8 cellular contexts compared by ENCODE assay signal in genomic region chr3:9792405-9793160, GRCh38. TPM values are rescaled to one million over a fixed set of nuclear protein-coding genes. Genes with fewer than 3 reads are reported as not detected.
DNase-seq lines count a peak whose midpoint lies in the region; ATAC-seq and TF ChIP-seq lines count a peak whose summit lies in the region.

Gene ARPC4 (plus strand): TSS chr3:9793082. CDS start chr3:9793122, 40 bp downstream.
Gene TADA3 (minus strand): TSS chr3:9792473. CDS start chr3:9791466, 1,007 bp downstream.

- H3K9me3 ChIP-seq in SJSA1 (replicated peaks) (no peaks in the 10 kb centered on the region), neuron (ENCODE audit: low read length) (no peaks in the 10 kb centered on the region)

- peak within 1 kb of the TSS; percentile 50 for H2AFZ ChIP-seq in neuron (ENCODE audit: low read depth, low read length)

- H3K27me3 ChIP-seq in SJSA1 (replicated peaks) (no peaks in the 10 kb centered on the region), foreskin keratinocyte (no peaks in the 10 kb centered on the region), neuron (ENCODE audit: insufficient read depth, low read length) (no peaks in the 10 kb centered on the region)

- H3K27ac ChIP-seq in SJSA1 (peak within 1 kb of the TSS; percentile 98), foreskin keratinocyte (peak within 1 kb of the TSS; percentile 95)

- TF ChIP-seq CTCF in HFF-Myc (IDR thresholded peaks at IDR 0.05; ENCODE audit: low read depth, low read length, missing control alignments) (no peak), foreskin keratinocyte (conservative IDR thresholded peaks at IDR 0.05) (no peak)

- H3K4me1 ChIP-seq in SJSA1 (replicated peaks) (peaks cover 12% of the 10 kb centered on the region), foreskin keratinocyte (peaks cover 8% of the 10 kb centered on the region), neuron (ENCODE audit: insufficient read depth, low read length) (peaks cover 15% of the 10 kb centered on the region)

- ATAC-seq in foreskin keratinocyte = peak; percentile 91

- H3K4me3 ChIP-seq in HFF-Myc (replicated peaks; ENCODE audit: low read depth, low read length) (peak within 1 kb of the TSS; percentile 81), SJSA1 (peak within 1 kb of the TSS; percentile 69), neuron (ENCODE audit: low read length) (peak within 1 kb of the TSS; percentile 95)

- DNase-seq in GM04503 (ENCODE audit: low read depth) (peak; percentile 84), HFF-Myc (ENCODE audit: extremely low read depth, low read depth) (peak; percentile 91), MV-4-11 (lab: John Stamatoyannopoulos, UW) (peak; percentile 96), SJSA1 (ENCODE audit: low read depth in 1 of 2, low spot score in 2 of 2) (peak; percentile 92 to 99), foreskin keratinocyte (peak; percentile 89 to 96), stromal cell of bone marrow (ENCODE audit: low read depth) (peak; percentile 92)
- peak; percentile 70 to 87 (median 76) for DNase-seq in activated naive CD4-positive, alpha-beta T cell (lab: John Stamatoyannopoulos, UW)

- H3K36me3 ChIP-seq in SJSA1 (peaks cover 72% of the 10 kb centered on the region), neuron (ENCODE audit: insufficient read depth, low read length) (peaks cover 43% of the 10 kb centered on the region)

RNA-seq across cellular contexts. Expression of gene ARPC4, which starts in this region (rescaled TPM):
- total RNA-seq in SJSA1 (2014; rRNA removed; shearing (Covaris generic)) = 185 and 270 TPM in 2 replicates
- 140 and 146 TPM in 2 replicates for total RNA-seq in foreskin keratinocyte
- 165 and 174 TPM in 2 replicates for polyA plus RNA-seq in foreskin keratinocyte

RNA-seq across cellular contexts. Expression of gene TADA3, which starts in this region (rescaled TPM):
- total RNA-seq in SJSA1 (2014; rRNA removed; shearing (Covaris generic)) = 102 and 111 TPM in 2 replicates
- total RNA-seq in foreskin keratinocyte = 56.0 and 56.1 TPM in 2 replicates
- polyA plus RNA-seq in foreskin keratinocyte = 63.8 and 66.4 TPM in 2 replicates

Comparison
In these comparisons a context has a peak if more than half of its experiments do, and no peak if none do; other contexts are left out.
1. Peak in every context shown above with its lines: DNase-seq, ATAC-seq, H3K4me3 ChIP-seq and H3K27ac ChIP-seq.